9 cellular contexts compared by ENCODE assay signal in the genomic region with DNA sequence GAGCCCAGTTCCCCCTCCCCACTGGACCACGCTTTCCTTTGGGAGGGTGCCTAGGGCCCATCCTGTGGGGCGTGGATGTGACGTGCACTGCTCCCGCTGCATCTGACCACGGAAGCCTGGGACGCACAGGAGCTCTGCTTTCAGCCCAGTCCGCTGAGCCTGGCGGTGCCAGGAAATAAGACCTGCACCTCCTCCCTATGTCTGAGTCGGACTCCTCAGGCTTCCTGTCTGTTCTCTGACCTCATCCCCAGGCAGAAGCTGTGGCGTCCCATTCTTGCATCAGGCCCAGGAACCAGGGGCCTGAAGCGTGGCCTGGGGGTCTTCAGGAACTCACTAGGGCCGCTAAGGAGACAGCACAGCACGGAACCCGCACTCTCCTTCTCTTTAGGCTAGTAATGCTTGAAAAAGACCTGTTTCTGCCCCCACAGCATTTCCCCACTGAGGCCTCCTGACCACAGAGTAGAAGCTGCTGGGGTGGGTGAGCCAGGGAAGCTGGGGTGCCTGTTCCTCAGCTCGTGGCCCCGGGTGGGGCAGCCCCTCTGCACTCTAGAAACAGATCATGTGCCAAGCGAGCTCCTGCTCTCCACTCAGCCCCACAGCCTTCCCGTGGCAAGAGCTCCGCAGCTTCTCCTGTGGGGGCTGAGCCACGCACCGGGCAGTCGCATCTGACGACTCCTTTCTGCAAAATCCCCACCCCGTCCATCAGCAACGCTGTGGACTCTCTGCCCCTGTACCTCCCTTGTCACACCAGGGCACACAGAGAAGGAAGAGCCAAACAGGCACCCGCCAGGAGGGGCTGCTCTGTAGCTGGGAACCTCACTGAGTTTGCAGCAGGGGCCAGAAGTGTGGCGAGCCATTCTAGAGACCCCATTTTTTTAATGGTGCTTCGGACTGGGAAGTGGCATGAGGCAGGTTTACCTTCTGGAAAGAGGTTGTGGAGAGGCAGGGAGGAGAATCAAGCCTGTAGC. TPM values are rescaled to one million over a fixed set of nuclear protein-coding genes. Genes with fewer than 3 reads are reported as not detected.
DNase-seq lines count a peak whose midpoint lies in the region; ATAC-seq and TF ChIP-seq lines count a peak whose summit lies in the region.
"Had no signal": no experiment of that assay in that cellular context is flagged by ENCODE, and none has a peak within 500 bp of the region (broad histone marks: within the 10 kb centered on the region; RNA-seq: fewer than 3 reads in every experiment).

No MANE protein-coding gene starts in this region.

- H3K36me3 ChIP-seq in kidney epithelial cell (ENCODE audit: control insufficient read depth, insufficient read depth, low read length), result no peaks in the 10 kb centered on the region
- H3K36me3 ChIP-seq in vagina, result no peaks in the 10 kb centered on the region

- intact Hi-C loops in vagina (cut with DNase I), result no loop called here

- no peaks in the 10 kb centered on the region; the same call in 1 of the 2 replicates for H3K9me3 ChIP-seq in AG04450 (ENCODE audit: control insufficient read depth, insufficient read depth, low read length)
- H3K9me3 ChIP-seq in vagina, result no peaks in the 10 kb centered on the region

- H3K36me3 Mint-ChIP-seq in activated CD8-positive, alpha-beta memory T cell treated with anti-CD3 and anti-CD28 coated beads, Interleukin-2, amount 10 ng/mL, durations not matched to agents 7 days and 5 days, result no peaks in the 10 kb centered on the region

- POLR2A ChIA-PET in AG04450 (lab: Yijun Ruan, JAX), result interaction anchor here (0.5 kb wide), 1 partner anchor 59 kb away, joined by 9 read pairs; no protein-coding TSS in a partner anchor

- H3K4me1 Mint-ChIP-seq in activated CD8-positive, alpha-beta memory T cell treated with anti-CD3 and anti-CD28 coated beads, Interleukin-2, amount 10 ng/mL, durations not matched to agents 7 days and 5 days, result peaks cover 19% of the 10 kb centered on the region

- peak; percentile 21 for DNase-seq in AG04450 (ENCODE audit: low read depth, low spot score)
- DNase-seq in HCEC 1CT, result peak; percentile 22
- DNase-seq in activated CD8-positive, alpha-beta memory T cell treated with anti-CD3 and anti-CD28 coated beads, Interleukin-2, amount 10 ng/mL, durations not matched to agents 7 days and 5 days, result peak; percentile 63
- peak; percentile 23 for DNase-seq in kidney epithelial cell (ENCODE audit: low read depth)
- DNase-seq in vagina (ENCODE audit: extremely low spot score in 2 of 2), result no peak

- no peak for TF ChIP-seq POLR2A in vagina (IDR thresholded peaks at IDR 0.05)

- H3K4me3 Mint-ChIP-seq in activated CD8-positive, alpha-beta memory T cell treated with anti-CD3 and anti-CD28 coated beads, Interleukin-2, amount 10 ng/mL, durations not matched to agents 7 days and 5 days, result peak overlapping the region; percentile 27

- no peak overlapping the region for H3K4me3 ChIP-seq in AG04450 (ENCODE audit: low read depth, low read length)
- H3K4me3 ChIP-seq in kidney epithelial cell (ENCODE audit: low read depth, low read length), result no peak overlapping the region
- no peak overlapping the region for H3K4me3 ChIP-seq in vagina

- H3K9me3 Mint-ChIP-seq in activated CD8-positive, alpha-beta memory T cell treated with anti-CD3 and anti-CD28 coated beads, Interleukin-2, amount 10 ng/mL, durations not matched to agents 7 days and 5 days (ENCODE audit: low read depth), result no peaks in the 10 kb centered on the region

- peaks cover 3% of the 10 kb centered on the region for H3K4me1 ChIP-seq in vagina

- no peaks in the 10 kb centered on the region for H3K27me3 ChIP-seq in AG04450 (ENCODE audit: control insufficient read depth, insufficient read depth, low read length)
- H3K27me3 ChIP-seq in kidney epithelial cell (ENCODE audit: control insufficient read depth, insufficient read depth, low read length), result no peaks in the 10 kb centered on the region
- H3K27me3 ChIP-seq in vagina, result no peaks in the 10 kb centered on the region

- CTCF ChIA-PET in AG04450 (lab: Charles Lee), result no interaction called here
- CTCF ChIA-PET in activated CD8-positive, alpha-beta memory T cell treated with anti-CD3 and anti-CD28 coated beads, Interleukin-2, amount 10 ng/mL, durations not matched to agents 7 days and 5 days (lab: Charles Lee), result interaction anchor here (0.9 to 1.4 kb wide), 3 partner anchors 8 to 395 kb away, joined by 3 read pairs; partner anchors contain the start of genes LMF2 and MLC1

- peak; percentile 84 for ATAC-seq in activated CD8-positive, alpha-beta memory T cell treated with anti-CD3 and anti-CD28 coated beads, Interleukin-2, amount 10 ng/mL, durations not matched to agents 7 days and 5 days
- ATAC-seq in HG03175 (IDR thresholded peaks at IDR 0.05; ENCODE audit: unreplicated experiment) (no peak), HG02884 (IDR thresholded peaks at IDR 0.05; ENCODE audit: unreplicated experiment) (no peak), HG02623 (IDR thresholded peaks at IDR 0.05; ENCODE audit: unreplicated experiment) (no peak)

- H3K27ac Mint-ChIP-seq in activated CD8-positive, alpha-beta memory T cell treated with anti-CD3 and anti-CD28 coated beads, Interleukin-2, amount 10 ng/mL, durations not matched to agents 7 days and 5 days, result peak overlapping the region; percentile 82

- peak overlapping the region; percentile 39 for H3K27ac ChIP-seq in AG04450 (ENCODE audit: low read depth, low read length)
- no peak overlapping the region for H3K27ac ChIP-seq in vagina

- no peak for TF ChIP-seq CTCF in AG04450 (IDR thresholded peaks at IDR 0.05; ENCODE audit: low read depth, low read length)
- no peak for TF ChIP-seq CTCF in kidney epithelial cell (IDR thresholded peaks at IDR 0.05; ENCODE audit: insufficient read depth, low read length, poor library complexity, severe bottlenecking)
- TF ChIP-seq CTCF in vagina (IDR thresholded peaks at IDR 0.05), result no peak

- peaks cover 6% of the 10 kb centered on the region for H3K27me3 Mint-ChIP-seq in activated CD8-positive, alpha-beta memory T cell treated with anti-CD3 and anti-CD28 coated beads, Interleukin-2, amount 10 ng/mL, durations not matched to agents 7 days and 5 days

RNA-seq across cellular contexts. Expression of gene MOV10L1, which starts 22.6 kb away (rescaled TPM):
- 4.2 and 4.6 TPM in 2 replicates for polyA plus RNA-seq in AG04450 (2011; rRNA removed)
- polyA minus RNA-seq in AG04450 (2011; rRNA and poly(A)+ RNA removed), result 4.3 and 5.5 TPM in 2 replicates
- under 1 TPM in 1 of 2 experiments, not detected in 1; 0.23 TPM for total RNA-seq in activated CD8-positive, alpha-beta memory T cell treated with anti-CD3 and anti-CD28 coated beads, Interleukin-2, amount 10 ng/mL, durations not matched to agents 7 days and 5 days
- 0.21 and 1.7 TPM in 2 replicates for total RNA-seq in kidney epithelial cell
- total RNA-seq in vagina, result 0.98 TPM

RNA-seq across cellular contexts. Expression of gene MLC1, which starts 27.2 kb away (rescaled TPM):
- polyA plus RNA-seq in AG04450 (2011; rRNA removed), result 0.15 and 0.27 TPM in 2 replicates
- polyA minus RNA-seq in AG04450 (2011; rRNA and poly(A)+ RNA removed), result 0.56 TPM in 1 of 2 replicates, not detected in the other
- total RNA-seq in activated CD8-positive, alpha-beta memory T cell treated with anti-CD3 and anti-CD28 coated beads, Interleukin-2, amount 10 ng/mL, durations not matched to agents 7 days and 5 days, result 1 to 10 TPM; 1.9 to 2.9 TPM
- not detected in 2 replicates for total RNA-seq in kidney epithelial cell
- total RNA-seq in vagina, result 29.2 TPM

RNA-seq across cellular contexts. Expression of gene TTLL8, which starts 54.3 kb away (rescaled TPM):
- polyA plus RNA-seq in AG04450 (2011; rRNA removed), result not detected in 2 replicates
- not detected in 2 replicates for polyA minus RNA-seq in AG04450 (2011; rRNA and poly(A)+ RNA removed)
- not detected for total RNA-seq in activated CD8-positive, alpha-beta memory T cell treated with anti-CD3 and anti-CD28 coated beads, Interleukin-2, amount 10 ng/mL, durations not matched to agents 7 days and 5 days
- total RNA-seq in kidney epithelial cell, result not detected in 2 replicates
- total RNA-seq in vagina, result not detected
- total RNA-seq: skeletal muscle tissue had no signal

RNA-seq across cellular contexts. Expression of gene PANX2, which starts 58.1 kb away (rescaled TPM):
- 0.93 and 1.1 TPM in 2 replicates for polyA plus RNA-seq in AG04450 (2011; rRNA removed)
- polyA minus RNA-seq in AG04450 (2011; rRNA and poly(A)+ RNA removed), result 0.17 and 0.28 TPM in 2 replicates
- total RNA-seq in activated CD8-positive, alpha-beta memory T cell treated with anti-CD3 and anti-CD28 coated beads, Interleukin-2, amount 10 ng/mL, durations not matched to agents 7 days and 5 days, result 1 to 10 TPM; 1.3 to 1.8 TPM
- 0.33 and 1.1 TPM in 2 replicates for total RNA-seq in kidney epithelial cell
- total RNA-seq in vagina, result 4.2 TPM
- total RNA-seq: skeletal muscle tissue had no signal

Comparison
In these comparisons a context has a peak if more than half of its experiments do, and no peak if none do; other contexts are left out.
1. DNase-seq: peak in AG04450 (single experiment), HCEC 1CT (single experiment), activated CD8-positive, alpha-beta memory T cell treated with anti-CD3 and anti-CD28 coated beads, Interleukin-2, amount 10 ng/mL, durations not matched to agents 7 days and 5 days (single experiment) and kidney epithelial cell (single experiment); none in vagina (0 of 2).